1 cellular context compared by ENCODE assay signal in genomic region chr9:108093773-108094675, GRCh38.
A peak's percentile ranks its signal among the peaks of the same experiment; 100 is the strongest.
TF ChIP-seq lines count a peak whose summit lies in the region.

No MANE protein-coding gene starts in this region.

TF ChIP-seq in HCT116, 20 proteins besides CTCF, POLR2A, EP300 and RAD21 (continued from another document):
- TF ChIP-seq, protein P1, sequence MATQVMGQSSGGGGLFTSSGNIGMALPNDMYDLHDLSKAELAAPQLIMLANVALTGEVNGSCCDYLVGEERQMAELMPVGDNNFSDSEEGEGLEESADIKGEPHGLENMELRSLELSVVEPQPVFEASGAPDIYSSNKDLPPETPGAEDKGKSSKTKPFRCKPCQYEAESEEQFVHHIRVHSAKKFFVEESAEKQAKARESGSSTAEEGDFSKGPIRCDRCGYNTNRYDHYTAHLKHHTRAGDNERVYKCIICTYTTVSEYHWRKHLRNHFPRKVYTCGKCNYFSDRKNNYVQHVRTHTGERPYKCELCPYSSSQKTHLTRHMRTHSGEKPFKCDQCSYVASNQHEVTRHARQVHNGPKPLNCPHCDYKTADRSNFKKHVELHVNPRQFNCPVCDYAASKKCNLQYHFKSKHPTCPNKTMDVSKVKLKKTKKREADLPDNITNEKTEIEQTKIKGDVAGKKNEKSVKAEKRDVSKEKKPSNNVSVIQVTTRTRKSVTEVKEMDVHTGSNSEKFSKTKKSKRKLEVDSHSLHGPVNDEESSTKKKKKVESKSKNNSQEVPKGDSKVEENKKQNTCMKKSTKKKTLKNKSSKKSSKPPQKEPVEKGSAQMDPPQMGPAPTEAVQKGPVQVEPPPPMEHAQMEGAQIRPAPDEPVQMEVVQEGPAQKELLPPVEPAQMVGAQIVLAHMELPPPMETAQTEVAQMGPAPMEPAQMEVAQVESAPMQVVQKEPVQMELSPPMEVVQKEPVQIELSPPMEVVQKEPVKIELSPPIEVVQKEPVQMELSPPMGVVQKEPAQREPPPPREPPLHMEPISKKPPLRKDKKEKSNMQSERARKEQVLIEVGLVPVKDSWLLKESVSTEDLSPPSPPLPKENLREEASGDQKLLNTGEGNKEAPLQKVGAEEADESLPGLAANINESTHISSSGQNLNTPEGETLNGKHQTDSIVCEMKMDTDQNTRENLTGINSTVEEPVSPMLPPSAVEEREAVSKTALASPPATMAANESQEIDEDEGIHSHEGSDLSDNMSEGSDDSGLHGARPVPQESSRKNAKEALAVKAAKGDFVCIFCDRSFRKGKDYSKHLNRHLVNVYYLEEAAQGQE (IDR thresholded peaks at IDR 0.05; ENCODE audit: low read depth), result no peak
- peak; percentile 89 for TF ChIP-seq SP1 (IDR thresholded peaks at IDR 0.05; ENCODE audit: low read depth)
- peak; percentile 95 for TF ChIP-seq FOSL1 (IDR thresholded peaks at IDR 0.05; ENCODE audit: low read depth)
- peak; percentile 62 for TF ChIP-seq POLR2AphosphoS5 (IDR thresholded peaks at IDR 0.05; ENCODE audit: low read depth, low read length)
- TF ChIP-seq, protein P2, sequence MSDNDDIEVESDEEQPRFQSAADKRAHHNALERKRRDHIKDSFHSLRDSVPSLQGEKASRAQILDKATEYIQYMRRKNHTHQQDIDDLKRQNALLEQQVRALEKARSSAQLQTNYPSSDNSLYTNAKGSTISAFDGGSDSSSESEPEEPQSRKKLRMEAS (IDR thresholded peaks at IDR 0.05), result peak; percentile 49; the same call in 1 of the 2 replicates
- peak; percentile 88 for TF ChIP-seq JUND (IDR thresholded peaks at IDR 0.05)
- TF ChIP-seq EZH2 (IDR thresholded peaks at IDR 0.05), result no peak
- peak; percentile 20 for TF ChIP-seq YY1 (IDR thresholded peaks at IDR 0.05; ENCODE audit: extremely low read depth, insufficient replicate concordance, low read depth, low read length)
- TF ChIP-seq CEBPB (IDR thresholded peaks at IDR 0.05; ENCODE audit: low read depth), result peak; percentile 21; the same call in 1 of the 2 replicates
